In genomic region chr10:93678386-93678785, GRCh38 we compare ENCODE assay signal across 26 cellular contexts.
"Had no signal": no experiment of that assay in that cellular context is flagged by ENCODE, and none has a peak within 500 bp of the region (broad histone marks: within the 10 kb centered on the region; RNA-seq: fewer than 3 reads in every experiment).

No MANE protein-coding gene starts in this region.

- H3K4me1 ChIP-seq: gastrocnemius medialis, heart left ventricle, left lung, parathyroid adenoma, tibial nerve, upper lobe of left lung had no signal

- H3K27ac Mint-ChIP-seq: progenitor cell of endocrine pancreas had no signal

- H3K9me3 ChIP-seq: gastrocnemius medialis, heart left ventricle, left lung, right lobe of liver, thoracic aorta, tibial nerve, upper lobe of left lung had no signal

- FAIRE-seq: urothelium cell line had no signal

- H3K4me3 Mint-ChIP-seq: central memory CD8-positive, alpha-beta T cell; naive thymus-derived CD8-positive, alpha-beta T cell; neural crest cell had no signal

- DNase-seq: dermis blood vessel endothelial cell; effector memory CD4-positive, alpha-beta T cell; foreskin fibroblast; gastrocnemius medialis; heart left ventricle; left cardiac atrium; left lung; naive thymus-derived CD8-positive, alpha-beta T cell; right lobe of liver; stimulated activated CD4-positive, alpha-beta T cell treated with anti-CD3 and anti-CD28 coated beads, Interleukin-12 subunit alpha, Interleukin-12 subunit beta, amount 100 ng/mL, for 4 hours; stimulated activated CD4-positive, alpha-beta T cell treated with anti-CD3 and anti-CD28 coated beads, Interleukin-1b, Interleukin-23, amount 100 ng/mL, for 48 hours; stimulated activated CD4-positive, alpha-beta T cell treated with anti-CD3 and anti-CD28 coated beads, Interleukin-4, amount 100 ng/mL, for 1 hour; stimulated activated CD8-positive, alpha-beta memory T cell treated with anti-CD3 and anti-CD28 coated beads, Interleukin-4, amount 100 ng/mL, for 48 hours; stimulated activated naive CD4-positive, alpha-beta T cell; substantia nigra; upper lobe of left lung had no signal

- H3K27me3 ChIP-seq: gastrocnemius medialis, heart left ventricle, hepatocyte, left lung, right lobe of liver, tibial nerve, upper lobe of left lung had no signal

- H3K27me3 Mint-ChIP-seq: central memory CD8-positive, alpha-beta T cell; naive thymus-derived CD8-positive, alpha-beta T cell; progenitor cell of endocrine pancreas had no signal

- ATAC-seq: gastrocnemius medialis; left cardiac atrium; left lung; naive thymus-derived CD8-positive, alpha-beta T cell; right lobe of liver had no signal

- H3K4me1 Mint-ChIP-seq: central memory CD8-positive, alpha-beta T cell; neural crest cell had no signal

- H3K9ac ChIP-seq: parathyroid adenoma had no signal

- H3K79me2 ChIP-seq: hepatocyte, parathyroid adenoma had no signal

- H3K9me3 Mint-ChIP-seq: central memory CD8-positive, alpha-beta T cell; naive thymus-derived CD8-positive, alpha-beta T cell; neural crest cell had no signal

- H2AFZ ChIP-seq: hepatocyte, parathyroid adenoma had no signal

- H3K27ac ChIP-seq: coronary artery, gastrocnemius medialis, heart left ventricle, hepatocyte, left lung, parathyroid adenoma, right lobe of liver, thoracic aorta, tibial nerve, upper lobe of left lung had no signal

- H3K4me3 ChIP-seq: coronary artery, gastrocnemius medialis, heart left ventricle, hepatocyte, left lung, right lobe of liver, smooth muscle cell, thoracic aorta, tibial nerve, upper lobe of left lung had no signal

- H3K4me2 ChIP-seq: hepatocyte, smooth muscle cell had no signal
